21 cellular contexts compared by ENCODE assay signal in genomic region chr3:72068621-72069020, GRCh38.
A peak's percentile ranks its signal among the peaks of the same experiment; 100 is the strongest.
DNase-seq lines count a peak whose midpoint lies in the region; ATAC-seq and TF ChIP-seq lines count a peak whose summit lies in the region.
"Had no signal": no experiment of that assay in that cellular context is flagged by ENCODE, and none has a peak within 500 bp of the region (broad histone marks: within the 10 kb centered on the region; RNA-seq: fewer than 3 reads in every experiment).

No MANE protein-coding gene starts in this region.

- TF ChIP-seq CTCF in AG10803 (conservative IDR thresholded peaks at IDR 0.05; ENCODE audit: low read length) = no peak
- TF ChIP-seq CTCF in choroid plexus epithelial cell (conservative IDR thresholded peaks at IDR 0.05; ENCODE audit: low read depth, low read length) = no peak
- no peak for TF ChIP-seq CTCF in foreskin fibroblast (IDR thresholded peaks at IDR 0.05; ENCODE audit: low read depth, low read length)
- no peak for TF ChIP-seq CTCF in colonic mucosa (IDR thresholded peaks at IDR 0.05)

- intact Hi-C loops in colonic mucosa (cut with DNase I) = no loop called here

- peak; percentile 23 for DNase-seq in AG10803 (ENCODE audit: low read depth)
- DNase-seq in HCEC 1CT = peak; percentile 64
- DNase-seq in choroid plexus epithelial cell (ENCODE audit: low read depth) = peak; percentile 62
- DNase-seq in foreskin fibroblast = peak; percentile 15 to 30
- no peak for DNase-seq in colonic mucosa
- no peak for DNase-seq in effector memory CD4-positive, alpha-beta T cell
- DNase-seq: CD4-positive, alpha-beta T cell; COR-L47; DMS79; NCI-H1092; NCI-H1436; NCI-H187 treated with DMSO at 0.1 percent for 48 hours; NCI-H2107; NCI-H446 treated with DMSO at 0.1 percent for 48 hours; NCI-H526 treated with DMSO at 0.1 percent for 48 hours; OCI-M1; Right ventricle myocardium superior had no signal

- no peak overlapping the region for H3K4me3 ChIP-seq in AG10803 (ENCODE audit: low read length)
- no peak overlapping the region for H3K4me3 ChIP-seq in choroid plexus epithelial cell (ENCODE audit: low read depth, low read length)
- H3K4me3 ChIP-seq in foreskin fibroblast (ENCODE audit: low read depth in 1 of 2, low read length in 2 of 2) = no peak overlapping the region
- H3K4me3 ChIP-seq in colonic mucosa = no peak overlapping the region
- no peak overlapping the region for H3K4me3 ChIP-seq in effector memory CD4-positive, alpha-beta T cell (ENCODE audit: insufficient read depth, low read depth, low read length, poor library complexity, severe bottlenecking)
- H3K4me3 ChIP-seq: A549, K562 had no signal

- no peaks in the 10 kb centered on the region for H3K36me3 ChIP-seq in colonic mucosa
- H3K36me3 ChIP-seq in effector memory CD4-positive, alpha-beta T cell (ENCODE audit: control insufficient read depth, insufficient read depth, low read length) = no peaks in the 10 kb centered on the region

- no peaks in the 10 kb centered on the region for H3K4me1 ChIP-seq in colonic mucosa
- no peaks in the 10 kb centered on the region for H3K4me1 ChIP-seq in effector memory CD4-positive, alpha-beta T cell (ENCODE audit: control insufficient read depth, insufficient read depth, low read length, poor library complexity, severe bottlenecking)
- H3K4me1 ChIP-seq: A549 had no signal

- H3K9me3 ChIP-seq in colonic mucosa = no peaks in the 10 kb centered on the region
- H3K9me3 ChIP-seq in effector memory CD4-positive, alpha-beta T cell (ENCODE audit: control insufficient read depth, low read length) = no peaks in the 10 kb centered on the region
- H3K9me3 ChIP-seq: A549 had no signal

- H3K27ac ChIP-seq in colonic mucosa = no peak overlapping the region
- H3K27ac ChIP-seq in effector memory CD4-positive, alpha-beta T cell (ENCODE audit: insufficient read depth, low read length, poor library complexity, severe bottlenecking) = no peak overlapping the region
- H3K27ac ChIP-seq: A549 had no signal

- H3K27me3 ChIP-seq in colonic mucosa = no peaks in the 10 kb centered on the region
- no peaks in the 10 kb centered on the region for H3K27me3 ChIP-seq in effector memory CD4-positive, alpha-beta T cell (replicated peaks; ENCODE audit: control insufficient read depth, insufficient read depth, low read length, poor library complexity, severe bottlenecking)

- ATAC-seq in GM18868 (IDR thresholded peaks at IDR 0.05; ENCODE audit: unreplicated experiment) = no peak
- no peak for ATAC-seq in HG03439 (IDR thresholded peaks at IDR 0.05; ENCODE audit: unreplicated experiment)
- ATAC-seq: A549, K562 had no signal

- no peak overlapping the region for H3K9ac ChIP-seq in colonic mucosa (ENCODE audit: low read depth in 2 of 2, low read length in 2 of 2)

Comparison
In these comparisons a context has a peak if more than half of its experiments do, and no peak if none do; other contexts are left out.
1. DNase-seq: peak in AG10803 (single experiment), HCEC 1CT (single experiment), choroid plexus epithelial cell (single experiment) and foreskin fibroblast (2 of 2); none in colonic mucosa (single experiment) and effector memory CD4-positive, alpha-beta T cell (0 of 3).